ENCODE assay signal across 10 cellular contexts in genomic region chr10:123156091-123156490, GRCh38. TPM values are rescaled to one million over a fixed set of nuclear protein-coding genes. Genes with fewer than 3 reads are reported as not detected.
DNase-seq lines count a peak whose midpoint lies in the region; ATAC-seq lines count a peak whose summit lies in the region.
"Had no signal": no experiment of that assay in that cellular context is flagged by ENCODE, and none has a peak within 500 bp of the region (broad histone marks: within the 10 kb centered on the region; RNA-seq: fewer than 3 reads in every experiment).

No MANE protein-coding gene starts in this region.

- no peak overlapping the region for H3K27ac ChIP-seq in CD4-positive, CD25-positive, alpha-beta regulatory T cell (ENCODE audit: insufficient read depth, low read length, poor library complexity, severe bottlenecking)
- no peak overlapping the region for H3K27ac ChIP-seq in iPS-18a (ENCODE audit: low read length)
- H3K27ac ChIP-seq: adrenal gland had no signal

- peaks cover 72% of the 10 kb centered on the region for H3K4me1 ChIP-seq in CD4-positive, CD25-positive, alpha-beta regulatory T cell (ENCODE audit: control insufficient read depth, insufficient read depth, low read length, poor library complexity, severe bottlenecking)
- peaks cover 57% of the 10 kb centered on the region for H3K4me1 ChIP-seq in HAP-1
- H3K4me1 ChIP-seq in iPS-18a (ENCODE audit: control insufficient read depth, low read depth, low read length) = peaks cover 35% of the 10 kb centered on the region

- peaks cover 20% of the 10 kb centered on the region for H3K27me3 Mint-ChIP-seq in CD4-positive, CD25-positive, alpha-beta regulatory T cell
- peaks cover 11% of the 10 kb centered on the region for H3K27me3 Mint-ChIP-seq in activated CD4-positive, alpha-beta memory T cell treated with anti-CD3 and anti-CD28 coated beads, Interleukin-2, amount 10 ng/mL, durations not matched to agents 7 days and 5 days

- H3K9me3 ChIP-seq in CD4-positive, CD25-positive, alpha-beta regulatory T cell (ENCODE audit: control insufficient read depth in 2 of 2, low read length in 2 of 2) = no peaks in the 10 kb centered on the region
- H3K9me3 ChIP-seq in HAP-1 (no peaks in the 10 kb centered on the region), iPS-18a (ENCODE audit: control insufficient read depth, low read depth, low read length) (no peaks in the 10 kb centered on the region)
- H3K9me3 ChIP-seq: adrenal gland had no signal

- H3K4me3 Mint-ChIP-seq in CD4-positive, CD25-positive, alpha-beta regulatory T cell = peak overlapping the region; percentile 95 to 100 (median 100)
- peak overlapping the region; percentile 99 for H3K4me3 Mint-ChIP-seq in activated CD4-positive, alpha-beta memory T cell treated with anti-CD3 and anti-CD28 coated beads, Interleukin-2, amount 10 ng/mL, durations not matched to agents 7 days and 5 days

- in situ Hi-C loops in HAP-1 (cut with MboI; ENCODE audit: low sequenced_read_pairs) = no loop called here
- in situ Hi-C loops in ACHN (cut with HindIII; ENCODE audit: low pct_ligation_motif_present, low pct_unique_long_range_greater_than_20kb, low sequenced_read_pairs) = no loop called here

- H3K36me3 Mint-ChIP-seq in CD4-positive, CD25-positive, alpha-beta regulatory T cell = peaks cover 27% of the 10 kb centered on the region
- peaks cover 64% of the 10 kb centered on the region for H3K36me3 Mint-ChIP-seq in activated CD4-positive, alpha-beta memory T cell treated with anti-CD3 and anti-CD28 coated beads, Interleukin-2, amount 10 ng/mL, durations not matched to agents 7 days and 5 days (ENCODE audit: low read depth)

- POLR2A ChIA-PET in activated CD4-positive, alpha-beta memory T cell treated with anti-CD3 and anti-CD28 coated beads, Interleukin-2, amount 10 ng/mL, durations not matched to agents 7 days and 5 days (lab: Charles Lee) = interaction anchor here (1.0 to 1.5 kb wide), 5 partner anchors 9 to 150 kb away, joined by 3 to 5 read pairs (median 4); no protein-coding TSS in a partner anchor

- H3K36me3 ChIP-seq in CD4-positive, CD25-positive, alpha-beta regulatory T cell (ENCODE audit: control insufficient read depth, insufficient read depth, low read length) = peaks cover 31% of the 10 kb centered on the region
- H3K36me3 ChIP-seq in HAP-1 (replicated peaks) (peaks cover 63% of the 10 kb centered on the region), iPS-18a (ENCODE audit: control insufficient read depth, low read depth, low read length) (peaks cover 57% of the 10 kb centered on the region)

- no peak for ATAC-seq in CD4-positive, CD25-positive, alpha-beta regulatory T cell (ENCODE audit: low read depth in 2 of 2)
- no peak for ATAC-seq in HG03175 (IDR thresholded peaks at IDR 0.05; ENCODE audit: unreplicated experiment)

- H3K4me1 Mint-ChIP-seq in CD4-positive, CD25-positive, alpha-beta regulatory T cell = peaks cover 42 to 91% (median 61%) of the 10 kb centered on the region in 4 donors
- H3K4me1 Mint-ChIP-seq in activated CD4-positive, alpha-beta memory T cell treated with anti-CD3 and anti-CD28 coated beads, Interleukin-2, amount 10 ng/mL, durations not matched to agents 7 days and 5 days = peaks cover 70% of the 10 kb centered on the region

- CTCF ChIA-PET in activated CD4-positive, alpha-beta memory T cell treated with anti-CD3 and anti-CD28 coated beads, Interleukin-2, amount 10 ng/mL, durations not matched to agents 7 days and 5 days (lab: Charles Lee) = interaction anchor here (1.2 kb wide), 1 partner anchor 9 kb away, joined by 4 read pairs; no protein-coding TSS in a partner anchor

- peaks cover 4% of the 10 kb centered on the region for H3K27me3 ChIP-seq in CD4-positive, CD25-positive, alpha-beta regulatory T cell (ENCODE audit: control insufficient read depth, insufficient read depth, low read length)
- H3K27me3 ChIP-seq in HAP-1 (ENCODE audit: low read depth) (no peaks in the 10 kb centered on the region), iPS-18a (ENCODE audit: control insufficient read depth, insufficient read depth, low read length) (peaks cover 27% of the 10 kb centered on the region)

- no peak overlapping the region for H3K9ac ChIP-seq in iPS-18a (ENCODE audit: low read length)

- H3K4me3 ChIP-seq in CD4-positive, CD25-positive, alpha-beta regulatory T cell (ENCODE audit: low read depth, low read length) = peak overlapping the region; percentile 90
- H3K4me3 ChIP-seq in HAP-1 (peak overlapping the region; percentile 97), iPS-18a (ENCODE audit: low read length) (peak overlapping the region; percentile 92)

- no peak for DNase-seq in CD4-positive, CD25-positive, alpha-beta regulatory T cell
- DNase-seq in HAP-1 (ENCODE audit: low spot score in 2 of 2) (no peak), NCI-H146 (lab: John Stamatoyannopoulos, UW) (no peak), ACHN (no peak)
- no peak for DNase-seq in activated CD4-positive, alpha-beta memory T cell treated with anti-CD3 and anti-CD28 coated beads, Interleukin-2, amount 10 ng/mL, durations not matched to agents 7 days and 5 days
- DNase-seq in activated CD8-positive, alpha-beta memory T cell treated with anti-CD3 and anti-CD28 coated beads, Interleukin-2, amount 50 U/mL, for 48 hours = no peak
- DNase-seq: adrenal gland had no signal

- peak overlapping the region; percentile 52 to 62 (median 57) for H3K27ac Mint-ChIP-seq in CD4-positive, CD25-positive, alpha-beta regulatory T cell
- peak overlapping the region; percentile 73 for H3K27ac Mint-ChIP-seq in activated CD4-positive, alpha-beta memory T cell treated with anti-CD3 and anti-CD28 coated beads, Interleukin-2, amount 10 ng/mL, durations not matched to agents 7 days and 5 days

- no peaks in the 10 kb centered on the region for H3K9me3 Mint-ChIP-seq in CD4-positive, CD25-positive, alpha-beta regulatory T cell
- no peaks in the 10 kb centered on the region for H3K9me3 Mint-ChIP-seq in activated CD4-positive, alpha-beta memory T cell treated with anti-CD3 and anti-CD28 coated beads, Interleukin-2, amount 10 ng/mL, durations not matched to agents 7 days and 5 days

RNA-seq across cellular contexts. Expression of gene BUB3, which starts 1.9 kb away (rescaled TPM):
- 162 TPM for total RNA-seq in CD4-positive, CD25-positive, alpha-beta regulatory T cell
- 100 to 1,000 TPM; 311 to 369 (median 336) TPM for polyA plus RNA-seq in CD4-positive, CD25-positive, alpha-beta regulatory T cell
- 100 to 1,000 TPM; 266 to 275 TPM for total RNA-seq in activated CD4-positive, alpha-beta memory T cell treated with anti-CD3 and anti-CD28 coated beads, Interleukin-2, amount 10 ng/mL, durations not matched to agents 7 days and 5 days

RNA-seq across cellular contexts. Expression of gene HMX2, which starts 8.2 kb away (rescaled TPM):
- total RNA-seq in CD4-positive, CD25-positive, alpha-beta regulatory T cell = not detected
- under 1 TPM in 1 of 4 donors, not detected in 3; 0.37 TPM for polyA plus RNA-seq in CD4-positive, CD25-positive, alpha-beta regulatory T cell
- not detected for total RNA-seq in activated CD4-positive, alpha-beta memory T cell treated with anti-CD3 and anti-CD28 coated beads, Interleukin-2, amount 10 ng/mL, durations not matched to agents 7 days and 5 days
- total RNA-seq: adrenal gland, glomerular endothelial cell had no signal
- polyA plus RNA-seq: adrenal gland had no signal

RNA-seq across cellular contexts. Expression of gene HMX3, which starts 20.3 kb away (rescaled TPM):
- total RNA-seq in CD4-positive, CD25-positive, alpha-beta regulatory T cell = not detected
- not detected for polyA plus RNA-seq in CD4-positive, CD25-positive, alpha-beta regulatory T cell
- not detected for total RNA-seq in activated CD4-positive, alpha-beta memory T cell treated with anti-CD3 and anti-CD28 coated beads, Interleukin-2, amount 10 ng/mL, durations not matched to agents 7 days and 5 days
- total RNA-seq: glomerular endothelial cell had no signal
- polyA plus RNA-seq: adrenal gland had no signal
